ENCODE assay signal across 13 cellular contexts in the genomic region with DNA sequence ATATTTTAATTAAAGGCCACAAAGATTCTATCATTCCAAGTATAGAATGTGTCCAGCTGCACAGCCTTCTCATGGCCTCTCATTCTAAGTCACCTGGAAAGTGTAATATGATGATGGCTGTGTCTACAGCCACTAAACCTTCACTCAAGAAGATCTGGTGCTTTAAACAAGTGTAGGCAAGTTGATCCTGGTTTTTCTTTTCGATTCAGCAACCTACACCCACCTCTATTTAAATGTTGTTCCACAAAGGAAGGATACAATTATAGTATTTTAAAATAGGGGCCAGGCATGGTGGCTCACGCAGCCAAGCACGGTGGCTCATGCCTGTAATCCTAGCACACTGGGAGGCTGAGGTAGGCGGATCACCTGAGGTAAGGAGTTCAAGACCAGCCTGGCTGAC.
"Had no signal": no experiment of that assay in that cellular context is flagged by ENCODE, and none has a peak within 500 bp of the region (broad histone marks: within the 10 kb centered on the region; RNA-seq: fewer than 3 reads in every experiment).

No MANE protein-coding gene starts in this region.

- H3K9me3 ChIP-seq: tibial artery, uterus had no signal

- DNase-seq: activated CD4-positive, CD25-positive, alpha-beta regulatory T cell; activated naive CD4-positive, alpha-beta T cell treated with Interleukin-2 at 50 U/mL for 16 hours; activated T-cell treated with anti-CD3 and anti-CD28 coated beads for 4 hours; aorta; dermis blood vessel endothelial cell; erythroblast; hippocampal formation; nucleus accumbens; posterior cingulate gyrus; stimulated activated CD4-positive, alpha-beta T cell treated with anti-CD3 and anti-CD28 coated beads, Interleukin-2, amount 100 ng/mL, for 48 hours; tibial artery; uterus had no signal

- H3K27ac ChIP-seq: tibial artery, uterus had no signal

- H3K4me3 ChIP-seq: tibial artery, uterus had no signal

- H3K27me3 ChIP-seq: tibial artery, uterus had no signal

- ATAC-seq: stimulated activated memory B cell treated with anti-CD40 and anti-IgM and Interleukin-4, amounts not matched to agents 10 μg/mL and 1 μg/mL and 100 μg/mL, for 72 hours had no signal

- H3K4me1 ChIP-seq: uterus had no signal

- H3K36me3 ChIP-seq: tibial artery, uterus had no signal
